In genomic region chr2:145680276-145680675, GRCh38 we compare ENCODE assay signal across 1 cellular context.
TF ChIP-seq lines count a peak whose summit lies in the region.

No MANE protein-coding gene starts in this region.

TF ChIP-seq in K562, 482 proteins besides CTCF, POLR2A, EP300 and RAD21 (continued from another document):
- no peak for TF ChIP-seq FOXP4 (CRISPR knock-in tag; IDR thresholded peaks at IDR 0.05; ENCODE audit: borderline replicate concordance)
- TF ChIP-seq HOXB6 (CRISPR knock-in tag; IDR thresholded peaks at IDR 0.05; ENCODE audit: borderline replicate concordance), result no peak
- TF ChIP-seq RBM15 (IDR thresholded peaks at IDR 0.05; ENCODE audit: insufficient read depth, low read length), result no peak
- no peak for TF ChIP-seq POU5F1 (IDR thresholded peaks at IDR 0.05; ENCODE audit: borderline replicate concordance, low read depth, low read length, partially characterized antibody)
- TF ChIP-seq HSF4 (CRISPR knock-in tag; IDR thresholded peaks at IDR 0.05; ENCODE audit: borderline replicate concordance), result no peak
- no peak for TF ChIP-seq NFRKB (IDR thresholded peaks at IDR 0.05; ENCODE audit: low read depth)
- no peak for TF ChIP-seq ZNF311 (CRISPR knock-in tag; IDR thresholded peaks at IDR 0.05)
- no peak for TF ChIP-seq ELK1 (CRISPR knock-in tag; IDR thresholded peaks at IDR 0.05)
- TF ChIP-seq KLF13 (tag; IDR thresholded peaks at IDR 0.05; ENCODE audit: borderline replicate concordance, low read depth), result no peak
- TF ChIP-seq TFE3 (CRISPR knock-in tag; IDR thresholded peaks at IDR 0.05), result no peak
- no peak for TF ChIP-seq ZNF324 (CRISPR knock-in tag; IDR thresholded peaks at IDR 0.05)
- no peak for TF ChIP-seq E2F3 (CRISPR knock-in tag; IDR thresholded peaks at IDR 0.05)
- TF ChIP-seq DEAF1 (CRISPR knock-in tag; IDR thresholded peaks at IDR 0.05), result no peak
- TF ChIP-seq EWSR1 (IDR thresholded peaks at IDR 0.05; ENCODE audit: borderline replicate concordance, low read depth, partially characterized antibody), result no peak
- no peak for TF ChIP-seq ZFP91 (CRISPR knock-in tag; IDR thresholded peaks at IDR 0.05)
- no peak for TF ChIP-seq POLR2H (tag; IDR thresholded peaks at IDR 0.05; ENCODE audit: low read depth)
- TF ChIP-seq CAMTA2 (CRISPR knock-in tag; conservative IDR thresholded peaks at IDR 0.05), result no peak
